1 cellular context compared by ENCODE assay signal in the genomic region with DNA sequence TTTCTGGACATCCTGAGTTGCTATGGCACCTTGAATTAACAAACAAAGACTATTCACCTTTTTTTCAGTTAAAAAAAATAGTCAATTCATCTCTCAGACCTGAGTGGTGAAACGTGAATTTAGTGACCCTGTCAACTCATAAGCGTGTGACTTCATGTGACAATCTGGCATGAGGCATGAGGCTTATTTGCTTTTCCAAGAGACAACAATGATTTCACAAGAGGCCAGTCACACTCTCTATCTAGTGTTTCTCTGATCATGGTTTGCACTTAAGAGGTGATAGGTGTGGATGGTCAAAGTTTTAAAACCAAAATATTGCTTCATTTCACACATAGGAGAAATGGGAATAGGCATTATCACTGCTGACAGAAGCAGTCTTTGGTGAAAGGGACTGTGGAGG.
TF ChIP-seq lines count a peak whose summit lies in the region.

No MANE protein-coding gene starts in this region.

TF ChIP-seq in HepG2, 621 proteins besides CTCF, POLR2A, EP300 and RAD21 (continued from another document and continues in another):
- TF ChIP-seq, protein P1, sequence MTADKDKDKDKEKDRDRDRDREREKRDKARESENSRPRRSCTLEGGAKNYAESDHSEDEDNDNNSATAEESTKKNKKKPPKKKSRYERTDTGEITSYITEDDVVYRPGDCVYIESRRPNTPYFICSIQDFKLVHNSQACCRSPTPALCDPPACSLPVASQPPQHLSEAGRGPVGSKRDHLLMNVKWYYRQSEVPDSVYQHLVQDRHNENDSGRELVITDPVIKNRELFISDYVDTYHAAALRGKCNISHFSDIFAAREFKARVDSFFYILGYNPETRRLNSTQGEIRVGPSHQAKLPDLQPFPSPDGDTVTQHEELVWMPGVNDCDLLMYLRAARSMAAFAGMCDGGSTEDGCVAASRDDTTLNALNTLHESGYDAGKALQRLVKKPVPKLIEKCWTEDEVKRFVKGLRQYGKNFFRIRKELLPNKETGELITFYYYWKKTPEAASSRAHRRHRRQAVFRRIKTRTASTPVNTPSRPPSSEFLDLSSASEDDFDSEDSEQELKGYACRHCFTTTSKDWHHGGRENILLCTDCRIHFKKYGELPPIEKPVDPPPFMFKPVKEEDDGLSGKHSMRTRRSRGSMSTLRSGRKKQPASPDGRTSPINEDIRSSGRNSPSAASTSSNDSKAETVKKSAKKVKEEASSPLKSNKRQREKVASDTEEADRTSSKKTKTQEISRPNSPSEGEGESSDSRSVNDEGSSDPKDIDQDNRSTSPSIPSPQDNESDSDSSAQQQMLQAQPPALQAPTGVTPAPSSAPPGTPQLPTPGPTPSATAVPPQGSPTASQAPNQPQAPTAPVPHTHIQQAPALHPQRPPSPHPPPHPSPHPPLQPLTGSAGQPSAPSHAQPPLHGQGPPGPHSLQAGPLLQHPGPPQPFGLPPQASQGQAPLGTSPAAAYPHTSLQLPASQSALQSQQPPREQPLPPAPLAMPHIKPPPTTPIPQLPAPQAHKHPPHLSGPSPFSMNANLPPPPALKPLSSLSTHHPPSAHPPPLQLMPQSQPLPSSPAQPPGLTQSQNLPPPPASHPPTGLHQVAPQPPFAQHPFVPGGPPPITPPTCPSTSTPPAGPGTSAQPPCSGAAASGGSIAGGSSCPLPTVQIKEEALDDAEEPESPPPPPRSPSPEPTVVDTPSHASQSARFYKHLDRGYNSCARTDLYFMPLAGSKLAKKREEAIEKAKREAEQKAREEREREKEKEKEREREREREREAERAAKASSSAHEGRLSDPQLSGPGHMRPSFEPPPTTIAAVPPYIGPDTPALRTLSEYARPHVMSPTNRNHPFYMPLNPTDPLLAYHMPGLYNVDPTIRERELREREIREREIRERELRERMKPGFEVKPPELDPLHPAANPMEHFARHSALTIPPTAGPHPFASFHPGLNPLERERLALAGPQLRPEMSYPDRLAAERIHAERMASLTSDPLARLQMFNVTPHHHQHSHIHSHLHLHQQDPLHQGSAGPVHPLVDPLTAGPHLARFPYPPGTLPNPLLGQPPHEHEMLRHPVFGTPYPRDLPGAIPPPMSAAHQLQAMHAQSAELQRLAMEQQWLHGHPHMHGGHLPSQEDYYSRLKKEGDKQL (CRISPR knock-in tag; IDR thresholded peaks at IDR 0.05; ENCODE audit: low read depth) = peak; percentile 83
- 0 out of 2 replicates have a peak, but pooled peaks have one; percentile 30 for TF ChIP-seq TFDP2 (CRISPR knock-in tag; IDR thresholded peaks at IDR 0.05)
- TF ChIP-seq SRSF1 (optimal IDR thresholded peaks at IDR 0.05; ENCODE audit: low read depth, low read length) = no peak
- TF ChIP-seq RXRB (CRISPR knock-in tag; IDR thresholded peaks at IDR 0.05; ENCODE audit: borderline replicate concordance) = peak; percentile 51
- no peak for TF ChIP-seq ZSCAN22 (CRISPR knock-in tag; IDR thresholded peaks at IDR 0.05)
- 0 out of 2 replicates have a peak, but pooled peaks have one; percentile 39 for TF ChIP-seq ZHX1 (CRISPR knock-in tag; IDR thresholded peaks at IDR 0.05; ENCODE audit: low read depth)
- TF ChIP-seq, protein P2, sequence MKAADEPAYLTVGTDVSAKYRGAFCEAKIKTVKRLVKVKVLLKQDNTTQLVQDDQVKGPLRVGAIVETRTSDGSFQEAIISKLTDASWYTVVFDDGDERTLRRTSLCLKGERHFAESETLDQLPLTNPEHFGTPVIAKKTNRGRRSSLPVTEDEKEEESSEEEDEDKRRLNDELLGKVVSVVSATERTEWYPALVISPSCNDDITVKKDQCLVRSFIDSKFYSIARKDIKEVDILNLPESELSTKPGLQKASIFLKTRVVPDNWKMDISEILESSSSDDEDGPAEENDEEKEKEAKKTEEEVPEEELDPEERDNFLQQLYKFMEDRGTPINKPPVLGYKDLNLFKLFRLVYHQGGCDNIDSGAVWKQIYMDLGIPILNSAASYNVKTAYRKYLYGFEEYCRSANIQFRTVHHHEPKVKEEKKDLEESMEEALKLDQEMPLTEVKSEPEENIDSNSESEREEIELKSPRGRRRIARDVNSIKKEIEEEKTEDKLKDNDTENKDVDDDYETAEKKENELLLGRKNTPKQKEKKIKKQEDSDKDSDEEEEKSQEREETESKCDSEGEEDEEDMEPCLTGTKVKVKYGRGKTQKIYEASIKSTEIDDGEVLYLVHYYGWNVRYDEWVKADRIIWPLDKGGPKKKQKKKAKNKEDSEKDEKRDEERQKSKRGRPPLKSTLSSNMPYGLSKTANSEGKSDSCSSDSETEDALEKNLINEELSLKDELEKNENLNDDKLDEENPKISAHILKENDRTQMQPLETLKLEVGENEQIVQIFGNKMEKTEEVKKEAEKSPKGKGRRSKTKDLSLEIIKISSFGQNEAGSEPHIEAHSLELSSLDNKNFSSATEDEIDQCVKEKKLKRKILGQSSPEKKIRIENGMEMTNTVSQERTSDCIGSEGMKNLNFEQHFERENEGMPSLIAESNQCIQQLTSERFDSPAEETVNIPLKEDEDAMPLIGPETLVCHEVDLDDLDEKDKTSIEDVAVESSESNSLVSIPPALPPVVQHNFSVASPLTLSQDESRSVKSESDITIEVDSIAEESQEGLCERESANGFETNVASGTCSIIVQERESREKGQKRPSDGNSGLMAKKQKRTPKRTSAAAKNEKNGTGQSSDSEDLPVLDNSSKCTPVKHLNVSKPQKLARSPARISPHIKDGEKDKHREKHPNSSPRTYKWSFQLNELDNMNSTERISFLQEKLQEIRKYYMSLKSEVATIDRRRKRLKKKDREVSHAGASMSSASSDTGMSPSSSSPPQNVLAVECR (CRISPR knock-in tag; IDR thresholded peaks at IDR 0.05; ENCODE audit: borderline replicate concordance) = no peak; the same call in 1 of the 2 replicates
- TF ChIP-seq, protein P3, sequence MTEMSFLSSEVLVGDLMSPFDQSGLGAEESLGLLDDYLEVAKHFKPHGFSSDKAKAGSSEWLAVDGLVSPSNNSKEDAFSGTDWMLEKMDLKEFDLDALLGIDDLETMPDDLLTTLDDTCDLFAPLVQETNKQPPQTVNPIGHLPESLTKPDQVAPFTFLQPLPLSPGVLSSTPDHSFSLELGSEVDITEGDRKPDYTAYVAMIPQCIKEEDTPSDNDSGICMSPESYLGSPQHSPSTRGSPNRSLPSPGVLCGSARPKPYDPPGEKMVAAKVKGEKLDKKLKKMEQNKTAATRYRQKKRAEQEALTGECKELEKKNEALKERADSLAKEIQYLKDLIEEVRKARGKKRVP (CRISPR knock-in tag; IDR thresholded peaks at IDR 0.05) = peak in 1 of 2 experiments; percentile 78; a peak in 2 of 4 replicates
- TF ChIP-seq ZBTB43 (CRISPR knock-in tag; conservative IDR thresholded peaks at IDR 0.05) = 0 out of 2 replicates have a peak, but pooled peaks have one; percentile 60
- no peak for TF ChIP-seq SOX6 (IDR thresholded peaks at IDR 0.05)
- peak; percentile 94 for TF ChIP-seq SOX6 (CRISPR knock-in tag; IDR thresholded peaks at IDR 0.05)
- TF ChIP-seq, protein P4, sequence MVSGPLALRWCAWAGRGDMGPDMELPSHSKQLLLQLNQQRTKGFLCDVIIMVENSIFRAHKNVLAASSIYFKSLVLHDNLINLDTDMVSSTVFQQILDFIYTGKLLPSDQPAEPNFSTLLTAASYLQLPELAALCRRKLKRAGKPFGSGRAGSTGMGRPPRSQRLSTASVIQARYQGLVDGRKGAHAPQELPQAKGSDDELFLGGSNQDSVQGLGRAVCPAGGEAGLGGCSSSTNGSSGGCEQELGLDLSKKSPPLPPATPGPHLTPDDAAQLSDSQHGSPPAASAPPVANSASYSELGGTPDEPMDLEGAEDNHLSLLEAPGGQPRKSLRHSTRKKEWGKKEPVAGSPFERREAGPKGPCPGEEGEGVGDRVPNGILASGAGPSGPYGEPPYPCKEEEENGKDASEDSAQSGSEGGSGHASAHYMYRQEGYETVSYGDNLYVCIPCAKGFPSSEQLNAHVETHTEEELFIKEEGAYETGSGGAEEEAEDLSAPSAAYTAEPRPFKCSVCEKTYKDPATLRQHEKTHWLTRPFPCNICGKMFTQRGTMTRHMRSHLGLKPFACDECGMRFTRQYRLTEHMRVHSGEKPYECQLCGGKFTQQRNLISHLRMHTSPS (CRISPR knock-in tag; IDR thresholded peaks at IDR 0.05; ENCODE audit: low read depth) = no peak
- no peak for TF ChIP-seq FOXC1 (CRISPR knock-in tag; IDR thresholded peaks at IDR 0.05; ENCODE audit: borderline replicate concordance)
- TF ChIP-seq, protein P5, sequence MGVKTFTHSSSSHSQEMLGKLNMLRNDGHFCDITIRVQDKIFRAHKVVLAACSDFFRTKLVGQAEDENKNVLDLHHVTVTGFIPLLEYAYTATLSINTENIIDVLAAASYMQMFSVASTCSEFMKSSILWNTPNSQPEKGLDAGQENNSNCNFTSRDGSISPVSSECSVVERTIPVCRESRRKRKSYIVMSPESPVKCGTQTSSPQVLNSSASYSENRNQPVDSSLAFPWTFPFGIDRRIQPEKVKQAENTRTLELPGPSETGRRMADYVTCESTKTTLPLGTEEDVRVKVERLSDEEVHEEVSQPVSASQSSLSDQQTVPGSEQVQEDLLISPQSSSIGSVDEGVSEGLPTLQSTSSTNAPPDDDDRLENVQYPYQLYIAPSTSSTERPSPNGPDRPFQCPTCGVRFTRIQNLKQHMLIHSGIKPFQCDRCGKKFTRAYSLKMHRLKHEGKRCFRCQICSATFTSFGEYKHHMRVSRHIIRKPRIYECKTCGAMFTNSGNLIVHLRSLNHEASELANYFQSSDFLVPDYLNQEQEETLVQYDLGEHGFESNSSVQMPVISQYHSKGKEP (CRISPR knock-in tag; IDR thresholded peaks at IDR 0.05) = no peak
- peak; percentile 90; the same call in 1 of the 2 replicates for TF ChIP-seq TBX3 (IDR thresholded peaks at IDR 0.05; ENCODE audit: borderline replicate concordance)
- TF ChIP-seq, protein P6, sequence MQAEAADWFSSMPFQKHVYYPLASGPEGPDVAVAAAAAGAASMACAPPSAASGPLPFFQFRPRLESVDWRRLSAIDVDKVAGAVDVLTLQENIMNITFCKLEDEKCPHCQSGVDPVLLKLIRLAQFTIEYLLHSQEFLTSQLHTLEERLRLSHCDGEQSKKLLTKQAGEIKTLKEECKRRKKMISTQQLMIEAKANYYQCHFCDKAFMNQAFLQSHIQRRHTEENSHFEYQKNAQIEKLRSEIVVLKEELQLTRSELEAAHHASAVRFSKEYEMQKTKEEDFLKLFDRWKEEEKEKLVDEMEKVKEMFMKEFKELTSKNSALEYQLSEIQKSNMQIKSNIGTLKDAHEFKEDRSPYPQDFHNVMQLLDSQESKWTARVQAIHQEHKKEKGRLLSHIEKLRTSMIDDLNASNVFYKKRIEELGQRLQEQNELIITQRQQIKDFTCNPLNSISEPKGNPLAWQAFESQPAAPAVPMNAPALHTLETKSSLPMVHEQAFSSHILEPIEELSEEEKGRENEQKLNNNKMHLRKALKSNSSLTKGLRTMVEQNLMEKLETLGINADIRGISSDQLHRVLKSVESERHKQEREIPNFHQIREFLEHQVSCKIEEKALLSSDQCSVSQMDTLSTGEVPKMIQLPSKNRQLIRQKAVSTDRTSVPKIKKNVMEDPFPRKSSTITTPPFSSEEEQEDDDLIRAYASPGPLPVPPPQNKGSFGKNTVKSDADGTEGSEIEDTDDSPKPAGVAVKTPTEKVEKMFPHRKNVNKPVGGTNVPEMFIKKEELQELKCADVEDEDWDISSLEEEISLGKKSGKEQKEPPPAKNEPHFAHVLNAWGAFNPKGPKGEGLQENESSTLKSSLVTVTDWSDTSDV (CRISPR knock-in tag; IDR thresholded peaks at IDR 0.05) = no peak
- TF ChIP-seq MAFK (conservative IDR thresholded peaks at IDR 0.05 in 1 of 2, IDR thresholded peaks at IDR 0.05 in 1 of 2; ENCODE audit: low read length in 2 of 2) = no peak
- TF ChIP-seq ZSCAN31 (CRISPR knock-in tag; IDR thresholded peaks at IDR 0.05; ENCODE audit: low read depth) = no peak
- no peak for TF ChIP-seq FOXK2 (IDR thresholded peaks at IDR 0.05)
- no peak for TF ChIP-seq BORCS8-MEF2B (CRISPR knock-in tag; IDR thresholded peaks at IDR 0.05)
- TF ChIP-seq TCF7 (IDR thresholded peaks at IDR 0.05; ENCODE audit: low read depth) = peak; percentile 78
- TF ChIP-seq RAD51 (IDR thresholded peaks at IDR 0.05; ENCODE audit: borderline replicate concordance) = no peak
- TF ChIP-seq KMT2A (CRISPR knock-in tag; IDR thresholded peaks at IDR 0.05) = no peak
- TF ChIP-seq FOXO1 (CRISPR knock-in tag; IDR thresholded peaks at IDR 0.05) = peak; percentile 35; the same call in 1 of the 2 replicates
- TF ChIP-seq CREM (IDR thresholded peaks at IDR 0.05) = peak; percentile 34; the same call in 1 of the 2 replicates
- TF ChIP-seq CREM (CRISPR knock-in tag; IDR thresholded peaks at IDR 0.05) = no peak
- no peak for TF ChIP-seq CENPX (CRISPR knock-in tag; IDR thresholded peaks at IDR 0.05)
